Comparison of ENCODE assay signal across 11 cellular contexts in genomic region chrX:74450803-74451449, GRCh38. TPM values are rescaled to one million over a fixed set of nuclear protein-coding genes. Genes with fewer than 3 reads are reported as not detected.
DNase-seq lines count a peak whose midpoint lies in the region; ATAC-seq and TF ChIP-seq lines count a peak whose summit lies in the region.
"Had no signal": no experiment of that assay in that cellular context is flagged by ENCODE, and none has a peak within 500 bp of the region (broad histone marks: within the 10 kb centered on the region; RNA-seq: fewer than 3 reads in every experiment).

No MANE protein-coding gene starts in this region.

- H2AFZ ChIP-seq in H9 (ENCODE audit: low read length) (no peak overlapping the region), MM.1S (ENCODE audit: low read length) (no peak overlapping the region)

- peaks cover 0 to 7% of the 10 kb centered on the region in 2 donors for H3K4me1 ChIP-seq in naive thymus-derived CD4-positive, alpha-beta T cell (ENCODE audit: control insufficient read depth in 2 of 2, insufficient read depth in 2 of 2, low read length in 2 of 2)
- H3K4me1 ChIP-seq in H9 (ENCODE audit: insufficient read depth, low read length) (no peaks in the 10 kb centered on the region), MM.1S (ENCODE audit: low read length) (no peaks in the 10 kb centered on the region)

- no peak overlapping the region for H3K14ac ChIP-seq in H9 (ENCODE audit: insufficient read depth, low read length)

- H2AK5ac ChIP-seq in H9 (ENCODE audit: insufficient read length, low read length), result no peak overlapping the region

- H2BK12ac ChIP-seq in H9 (ENCODE audit: insufficient read length, low read depth, low read length), result no peak overlapping the region

- no peak overlapping the region for H2BK20ac ChIP-seq in H9 (ENCODE audit: low read depth, low read length, poor library complexity, severe bottlenecking)

- H2BK5ac ChIP-seq in H9 (ENCODE audit: insufficient read length, low read length), result no peak overlapping the region

- H2BK15ac ChIP-seq in H9 (ENCODE audit: low read depth, low read length), result no peak overlapping the region

- H2BK120ac ChIP-seq in H9 (ENCODE audit: low read depth, low read length, poor library complexity, severe bottlenecking), result no peak overlapping the region

- no peak for TF ChIP-seq CTCF in H9 (conservative IDR thresholded peaks at IDR 0.05)
- no peak for TF ChIP-seq CTCF in MM.1S (IDR thresholded peaks at IDR 0.05; ENCODE audit: low read length)
- TF ChIP-seq CTCF in glutamatergic neuron (IDR thresholded peaks at IDR 0.05; ENCODE audit: partially characterized antibody, unreplicated experiment), result no peak

- H3K36me3 Mint-ChIP-seq in naive thymus-derived CD4-positive, alpha-beta T cell, result no peaks in the 10 kb centered on the region
- H3K36me3 Mint-ChIP-seq in H9 (ENCODE audit: insufficient read depth in 1 of 3, low read depth in 3 of 3), result 0 out of 7 replicates have a peak, but pooled peaks cover 0 to 4% (median 2%) of the 10 kb centered on the region in 3 experiments
- no peaks in the 10 kb centered on the region for H3K36me3 Mint-ChIP-seq in glutamatergic neuron (ENCODE audit: unreplicated experiment)

- peaks cover 0 to 9% (median 7%) of the 10 kb centered on the region in 7 donors for H3K4me1 Mint-ChIP-seq in naive thymus-derived CD4-positive, alpha-beta T cell
- H3K4me1 Mint-ChIP-seq in H9 (peaks cover 0 to 2% of the 10 kb centered on the region in 2 experiments; a peak in 1 of 4 replicates), glutamatergic neuron (ENCODE audit: low read depth, unreplicated experiment) (no peaks in the 10 kb centered on the region)

- H3K9me3 Mint-ChIP-seq in naive thymus-derived CD4-positive, alpha-beta T cell, result peaks cover 0 to 3% (median 0%) of the 10 kb centered on the region in 11 donors
- H3K9me3 Mint-ChIP-seq in H9, result peaks cover 13 to 26% of the 10 kb centered on the region in 2 experiments
- H3K9me3 Mint-ChIP-seq in glutamatergic neuron (ENCODE audit: unreplicated experiment), result no peaks in the 10 kb centered on the region

- no peak overlapping the region for H3T11ph ChIP-seq in H9 (ENCODE audit: low read length)

- no peak overlapping the region for H3K56ac ChIP-seq in H9 (ENCODE audit: insufficient read length, low read depth, low read length)

- no peaks in the 10 kb centered on the region for H3K23me2 ChIP-seq in H9 (ENCODE audit: insufficient read length, low read depth, low read length, poor library complexity, severe bottlenecking)

- H3K18ac ChIP-seq in H9 (ENCODE audit: insufficient read length, low read depth, low read length), result no peak overlapping the region

- H3K4me3 Mint-ChIP-seq in naive thymus-derived CD4-positive, alpha-beta T cell, result no peak overlapping the region
- no peak overlapping the region for H3K4me3 Mint-ChIP-seq in H9
- H3K4me3 Mint-ChIP-seq in glutamatergic neuron (ENCODE audit: unreplicated experiment), result no peak overlapping the region

- no peaks in the 10 kb centered on the region for H3K36me3 ChIP-seq in naive thymus-derived CD4-positive, alpha-beta T cell (ENCODE audit: control insufficient read depth in 2 of 3, insufficient read depth in 3 of 3, low read length in 3 of 3)
- H3K36me3 ChIP-seq in MM.1S (replicated peaks; ENCODE audit: insufficient read depth, low read length), result no peaks in the 10 kb centered on the region

- H3K27ac ChIP-seq in naive thymus-derived CD4-positive, alpha-beta T cell (ENCODE audit: low read depth, low read length), result no peak overlapping the region
- H3K27ac ChIP-seq in H9 (ENCODE audit: insufficient read length, low read depth, low read length), result no peak overlapping the region
- no peak overlapping the region for H3K27ac ChIP-seq in MM.1S (ENCODE audit: low read length)

- WGBS in H9 (ENCODE audit: extremely low coverage, insufficient read length, low lambda C conversion rate), result no CpG with 5 or more reads among the region's 1 CpG

- no peak overlapping the region for H4K8ac ChIP-seq in H9 (replicated peaks; ENCODE audit: insufficient read length, low read depth, low read length)

- H3K9me3 ChIP-seq in naive thymus-derived CD4-positive, alpha-beta T cell (ENCODE audit: control insufficient read depth in 2 of 3, low read length in 3 of 3), result no peaks in the 10 kb centered on the region
- H3K9me3 ChIP-seq in H9 (ENCODE audit: control insufficient read depth, low read depth, low read length) (no peaks in the 10 kb centered on the region), MM.1S (replicated peaks; ENCODE audit: insufficient read depth, low read length) (no peaks in the 10 kb centered on the region)

- intact Hi-C loops in naive thymus-derived CD4-positive, alpha-beta T cell (cut with micrococcal nuclease), result no loop called here

- H3K9ac ChIP-seq in H9 (ENCODE audit: extremely low read depth, insufficient read length, low read length) (no peak overlapping the region), MM.1S (ENCODE audit: low read length) (no peak overlapping the region)

- H4K5ac ChIP-seq in H9 (ENCODE audit: insufficient read length, low read depth, low read length), result no peak overlapping the region

- CTCF ChIA-PET in naive thymus-derived CD4-positive, alpha-beta T cell (lab: Charles Lee), result no interaction called here

- no peak overlapping the region for H4K91ac ChIP-seq in H9 (ENCODE audit: insufficient read length, low read depth, low read length)

- peaks cover 0 to 7% (median 0%) of the 10 kb centered on the region in 5 donors for H3K27me3 Mint-ChIP-seq in naive thymus-derived CD4-positive, alpha-beta T cell
- H3K27me3 Mint-ChIP-seq in H9 (ENCODE audit: low read depth) (no peaks in the 10 kb centered on the region), glutamatergic neuron (ENCODE audit: unreplicated experiment) (no peaks in the 10 kb centered on the region)

- H4K20me1 ChIP-seq in H9 (ENCODE audit: control insufficient read depth, insufficient read depth, insufficient read length) (no peaks in the 10 kb centered on the region), MM.1S (ENCODE audit: insufficient read depth, low read length) (no peaks in the 10 kb centered on the region)

- no peaks in the 10 kb centered on the region for H3K9me2 ChIP-seq in MM.1S (replicated peaks; ENCODE audit: insufficient read depth, low read length)

- DNase-seq in COLO829 (ENCODE audit: low spot score) (peak; percentile 24), LoVo (ENCODE audit: low spot score) (peak; percentile 6), astrocyte of the hippocampus (ENCODE audit: low read depth, low spot score) (peak; percentile 82), H9 (no peak), MM.1S (no peak), glutamatergic neuron (no peak)
- DNase-seq in naive thymus-derived CD4-positive, alpha-beta T cell, result no peak
- DNase-seq in activated CD4-positive, CD25-positive, alpha-beta regulatory T cell (lab: John Stamatoyannopoulos, UW), result no peak
- DNase-seq: hippocampal formation, NCI-H82, retina had no signal

- no peaks in the 10 kb centered on the region for H3K27me3 ChIP-seq in naive thymus-derived CD4-positive, alpha-beta T cell (ENCODE audit: control insufficient read depth in 2 of 2, insufficient read depth in 2 of 2, low read length in 2 of 2)
- H3K27me3 ChIP-seq in H9 (ENCODE audit: insufficient read depth, low read length), result no peaks in the 10 kb centered on the region
- H3K27me3 ChIP-seq in MM.1S (replicated peaks; ENCODE audit: insufficient read depth, low read length), result no peaks in the 10 kb centered on the region

- H3K4ac ChIP-seq in H9 (ENCODE audit: low read depth, low read length), result no peak overlapping the region

- H3F3A ChIP-seq in MM.1S (ENCODE audit: insufficient read depth, low read length), result no peaks in the 10 kb centered on the region

- peak; percentile 70 for ATAC-seq in naive thymus-derived CD4-positive, alpha-beta T cell

- H3K79me2 ChIP-seq in H9 (ENCODE audit: insufficient read depth, low read length), result no peaks in the 10 kb centered on the region
- no peaks in the 10 kb centered on the region for H3K79me2 ChIP-seq in MM.1S (ENCODE audit: low read length)

- H3K23ac ChIP-seq in H9 (ENCODE audit: insufficient read length, low read depth, low read length), result no peak overlapping the region

- H3K4me3 ChIP-seq in naive thymus-derived CD4-positive, alpha-beta T cell (ENCODE audit: low read length), result no peak overlapping the region
- no peak overlapping the region for H3K4me3 ChIP-seq in MM.1S (ENCODE audit: low read length)

- POLR2A ChIA-PET in naive thymus-derived CD4-positive, alpha-beta T cell (lab: Charles Lee), result no interaction called here

- H3K79me1 ChIP-seq in H9 (ENCODE audit: insufficient read depth, low read depth, low read length, poor library complexity, severe bottlenecking), result no peaks in the 10 kb centered on the region

- no peak overlapping the region for H3K27ac Mint-ChIP-seq in naive thymus-derived CD4-positive, alpha-beta T cell
- H3K27ac Mint-ChIP-seq in H9, result no peak overlapping the region
- H3K27ac Mint-ChIP-seq in glutamatergic neuron (ENCODE audit: unreplicated experiment), result no peak overlapping the region

- no peak overlapping the region for H3K4me2 ChIP-seq in H9 (ENCODE audit: insufficient read depth, insufficient read length, low read length)
- no peak overlapping the region for H3K4me2 ChIP-seq in MM.1S (ENCODE audit: low read depth, low read length)

RNA-seq across cellular contexts. Expression of gene SLC16A2, which starts 29.6 kb away (rescaled TPM):
- total RNA-seq in naive thymus-derived CD4-positive, alpha-beta T cell, result under 1 TPM in 3 of 5 experiments, not detected in 2; 0.27 to 0.38 (median 0.38) TPM
- polyA plus RNA-seq in naive thymus-derived CD4-positive, alpha-beta T cell, result under 1 TPM; 0.24 to 0.38 TPM
- total RNA-seq in H9 (2021), result 16.5 and 17.1 TPM in 2 replicates
- 28.7 TPM for total RNA-seq in glutamatergic neuron (ENCODE audit: unreplicated experiment)

Comparison
In these comparisons a context has a peak if more than half of its experiments do, and no peak if none do; other contexts are left out.
1. DNase-seq: peak in COLO829 (single experiment), LoVo (single experiment) and astrocyte of the hippocampus (single experiment); none in naive thymus-derived CD4-positive, alpha-beta T cell (0 of 9), H9 (single experiment), MM.1S (single experiment), activated CD4-positive, CD25-positive, alpha-beta regulatory T cell (0 of 4) and glutamatergic neuron (single experiment).
2. RNA of gene SLC16A2, which starts 29.6 kb away (total RNA-seq): 28.7 TPM in glutamatergic neuron (single experiment) and 16.5 to 17.1 TPM in H9; 0.27 to 0.38 TPM in naive thymus-derived CD4-positive, alpha-beta T cell; every median in the first group is over 10 times any median in the second.